Comparison of ENCODE assay signal across 12 cellular contexts in the genomic region with DNA sequence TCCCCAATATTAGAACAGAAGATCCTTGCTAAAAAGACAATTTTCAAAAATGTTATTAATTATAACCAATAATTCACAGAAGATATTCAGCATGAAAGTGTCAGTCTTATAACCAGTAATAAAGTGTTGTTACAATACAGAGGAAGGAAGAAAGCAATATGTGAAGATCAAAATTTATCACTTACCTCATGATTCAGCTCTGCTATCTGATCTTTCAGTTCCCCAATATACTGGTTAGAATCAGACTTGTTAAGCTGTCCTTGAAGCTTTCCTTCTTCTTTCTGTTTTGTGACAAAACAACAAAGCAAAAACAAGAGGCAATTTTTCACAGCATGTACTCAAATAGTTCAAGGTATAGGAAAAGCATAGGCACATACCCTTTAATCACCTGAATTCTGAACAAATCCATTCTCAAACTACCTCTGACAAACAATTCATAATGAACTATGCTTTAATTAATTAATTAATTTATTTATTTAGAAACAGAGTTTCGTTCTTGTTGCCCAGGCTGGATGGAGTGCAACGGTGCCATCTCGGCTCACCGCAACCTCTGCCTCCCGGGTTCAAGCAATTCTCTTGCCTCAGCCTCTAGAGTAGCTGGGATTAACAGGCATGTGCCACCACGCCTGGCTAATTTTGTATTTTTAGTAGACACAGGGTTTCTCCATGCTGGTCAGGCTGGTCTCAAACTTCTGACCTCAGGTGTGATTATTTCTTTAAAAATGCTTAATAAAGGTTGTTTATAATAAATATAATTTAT.
DNase-seq lines count a peak whose midpoint lies in the region; ATAC-seq lines count a peak whose summit lies in the region.
"Had no signal": no experiment of that assay in that cellular context is flagged by ENCODE, and none has a peak within 500 bp of the region (broad histone marks: within the 10 kb centered on the region; RNA-seq: fewer than 3 reads in every experiment).

No MANE protein-coding gene starts in this region.

- no peak overlapping the region for H3K27ac Mint-ChIP-seq in stimulated activated naive CD8-positive, alpha-beta T cell treated with anti-CD3 and anti-CD28 coated beads, Interleukin-15, amount 100 ng/mL, for 72 hours

- H3K4me3 Mint-ChIP-seq in stimulated activated naive CD8-positive, alpha-beta T cell treated with anti-CD3 and anti-CD28 coated beads, Interleukin-15, amount 100 ng/mL, for 72 hours = no peak overlapping the region

- no peaks in the 10 kb centered on the region for H3K27me3 Mint-ChIP-seq in stimulated activated naive CD8-positive, alpha-beta T cell treated with anti-CD3 and anti-CD28 coated beads, Interleukin-15, amount 100 ng/mL, for 72 hours

- peaks cover 38% of the 10 kb centered on the region for H3K4me1 Mint-ChIP-seq in stimulated activated naive CD8-positive, alpha-beta T cell treated with anti-CD3 and anti-CD28 coated beads, Interleukin-15, amount 100 ng/mL, for 72 hours

- DNase-seq in stimulated activated naive CD8-positive, alpha-beta T cell treated with anti-CD3 and anti-CD28 coated beads, Interleukin-15, Interleukin-2, amounts not matched to agents 100 U/mL and 50 U/mL, for 24 hours = no peak
- DNase-seq in stimulated activated naive CD8-positive, alpha-beta T cell treated with anti-CD3 and anti-CD28 coated beads, Interleukin-15, amount 100 ng/mL, for 72 hours = no peak
- no peak for DNase-seq in NCI-H1436 (lab: John Stamatoyannopoulos, UW)
- no peak for DNase-seq in superior temporal gyrus (ENCODE audit: extremely low spot score)
- DNase-seq in NCI-H2227 treated with DMSO at 0.1 percent for 48 hours (lab: John Stamatoyannopoulos, UW) = no peak
- no peak for DNase-seq in NCI-H2107 treated with DMSO at 0.1 percent for 48 hours (lab: John Stamatoyannopoulos, UW; ENCODE audit: unreplicated experiment)
- DNase-seq: BE2C; gastrocnemius medialis; stimulated activated CD4-positive, alpha-beta T cell treated with anti-CD3 and anti-CD28 coated beads, Interleukin-15, amount 100 ng/mL, for 24 hours had no signal

- ATAC-seq in stimulated activated naive CD8-positive, alpha-beta T cell treated with anti-CD3 and anti-CD28 coated beads, Interleukin-15, Interleukin-2, amounts not matched to agents 100 U/mL and 50 U/mL, for 24 hours = peak; percentile 52
- ATAC-seq in stimulated activated naive CD8-positive, alpha-beta T cell treated with anti-CD3 and anti-CD28 coated beads, Interleukin-15, amount 100 ng/mL, for 72 hours = no peak
- ATAC-seq in HG02642 (IDR thresholded peaks at IDR 0.05; ENCODE audit: poor library complexity, unreplicated experiment) (peak; percentile 86), HG03571 (IDR thresholded peaks at IDR 0.05; ENCODE audit: unreplicated experiment) (peak; percentile 83)
- ATAC-seq: gastrocnemius medialis, Panc1 had no signal

- no peaks in the 10 kb centered on the region for H3K9me3 Mint-ChIP-seq in stimulated activated naive CD8-positive, alpha-beta T cell treated with anti-CD3 and anti-CD28 coated beads, Interleukin-15, amount 100 ng/mL, for 72 hours
